In genomic region chr9:136016221-136016881, GRCh38 we compare ENCODE assay signal across 23 cellular contexts. TPM values are rescaled to one million over a fixed set of nuclear protein-coding genes. Genes with fewer than 3 reads are reported as not detected.
DNase-seq lines count a peak whose midpoint lies in the region; ATAC-seq, FAIRE-seq and TF ChIP-seq lines count a peak whose summit lies in the region.
"Had no signal": no experiment of that assay in that cellular context is flagged by ENCODE, and none has a peak within 500 bp of the region (broad histone marks: within the 10 kb centered on the region; RNA-seq: fewer than 3 reads in every experiment).

No MANE protein-coding gene starts in this region.

- no peak for FAIRE-seq in frontal cortex (lab: Jason Lieb, UNC)
- FAIRE-seq: A549 had no signal

- TF ChIP-seq POLR2A in right lobe of liver (IDR thresholded peaks at IDR 0.05) (no peak), gastrocnemius medialis (IDR thresholded peaks at IDR 0.05) (no peak)

- ATAC-seq in RWPE2 (ENCODE audit: low read depth): no peak
- no peak for ATAC-seq in right lobe of liver
- no peak for ATAC-seq in gastrocnemius medialis
- no peak for ATAC-seq in stimulated activated naive CD8-positive, alpha-beta T cell treated with anti-CD3 and anti-CD28 coated beads, Interleukin-15, Interleukin-2, amounts not matched to agents 100 U/mL and 50 U/mL, for 24 hours
- ATAC-seq in HG03045 (IDR thresholded peaks at IDR 0.05; ENCODE audit: unreplicated experiment): no peak
- ATAC-seq: activated CD8-positive, alpha-beta T cell treated with anti-CD3 and anti-CD28 coated beads for 36 hours had no signal

- in situ Hi-C loops in gastrocnemius medialis (cut with MboI; ENCODE audit: low sequenced_read_pairs in 4 of 4): no loop called here

- WGBS in right lobe of liver (ENCODE audit: insufficient coverage, low coverage, low lambda C conversion rate, missing lambda C conversion rate): 97% methylated on average over 9 of the region's 21 CpGs

- TF ChIP-seq CTCF in RWPE2 (IDR thresholded peaks at IDR 0.05; ENCODE audit: poor library complexity, severe bottlenecking) (no peak), right lobe of liver (IDR thresholded peaks at IDR 0.05) (no peak), gastrocnemius medialis (IDR thresholded peaks at IDR 0.05 in 4 of 5, conservative IDR thresholded peaks at IDR 0.05 in 1 of 5) (no peak)

- no peak overlapping the region for H3K4me3 ChIP-seq in RWPE2 (ENCODE audit: severe bottlenecking)
- H3K4me3 ChIP-seq in right lobe of liver: no peak overlapping the region
- H3K4me3 ChIP-seq in gastrocnemius medialis: no peak overlapping the region
- H3K4me3 ChIP-seq: A549, GM23338, prostate gland, testis had no signal

- H3K36me3 ChIP-seq in RWPE2 (ENCODE audit: low read depth): no peaks in the 10 kb centered on the region
- no peaks in the 10 kb centered on the region for H3K36me3 ChIP-seq in right lobe of liver
- H3K36me3 ChIP-seq in gastrocnemius medialis: peaks cover 0 to 10% of the 10 kb centered on the region in 2 donors
- H3K36me3 ChIP-seq: prostate gland had no signal

- H3K9me3 ChIP-seq in RWPE2 (ENCODE audit: severe bottlenecking): no peaks in the 10 kb centered on the region
- H3K9me3 ChIP-seq in right lobe of liver: no peaks in the 10 kb centered on the region
- no peaks in the 10 kb centered on the region for H3K9me3 ChIP-seq in gastrocnemius medialis
- H3K9me3 ChIP-seq: A549, prostate gland, testis had no signal

- no peaks in the 10 kb centered on the region for H3K4me1 ChIP-seq in RWPE2 (ENCODE audit: insufficient read depth, poor library complexity, severe bottlenecking)
- H3K4me1 ChIP-seq in right lobe of liver: peaks cover 0 to 19% (median 7%) of the 10 kb centered on the region in 4 donors
- peaks cover 13 to 19% of the 10 kb centered on the region in 2 donors for H3K4me1 ChIP-seq in gastrocnemius medialis
- H3K4me1 ChIP-seq: prostate gland had no signal

- H3K27ac ChIP-seq in RWPE2 (ENCODE audit: poor library complexity, severe bottlenecking) (no peak overlapping the region), right lobe of liver (no peak overlapping the region), gastrocnemius medialis (no peak overlapping the region)
- H3K27ac ChIP-seq: A549, prostate gland, testis had no signal

- H3K27me3 ChIP-seq in RWPE2 (ENCODE audit: insufficient read depth, poor library complexity, severe bottlenecking) (no peaks in the 10 kb centered on the region), right lobe of liver (no peaks in the 10 kb centered on the region), gastrocnemius medialis (no peaks in the 10 kb centered on the region)
- H3K27me3 ChIP-seq: testis had no signal

- peak; percentile 58 for DNase-seq in activated effector memory CD4-positive, alpha-beta T cell treated with anti-CD3 and anti-CD28 coated beads, Interleukin-2, amount 50 U/mL, for 16 hours
- DNase-seq in activated effector memory CD4-positive, alpha-beta T cell treated with Interleukin-2 at 50 U/mL for 16 hours: no peak
- peak; percentile 47 for DNase-seq in RWPE2 (ENCODE audit: low spot score)
- DNase-seq in right lobe of liver: peak in 2 of 3 donors; percentile 19 to 52
- peak; percentile 1 to 9 for DNase-seq in gastrocnemius medialis
- DNase-seq in stimulated activated naive CD8-positive, alpha-beta T cell treated with anti-CD3 and anti-CD28 coated beads, Interleukin-15, Interleukin-2, amounts not matched to agents 100 U/mL and 50 U/mL, for 24 hours: no peak
- DNase-seq in frontal cortex (ENCODE audit: low spot score in 2 of 2): no peak
- DNase-seq: activated CD4-positive, alpha-beta T cell treated with anti-CD3 and anti-CD28 coated beads for 1 hour; activated CD8-positive, alpha-beta T cell treated with anti-CD3 and anti-CD28 coated beads for 36 hours; activated gamma-delta T cell treated with Interleukin-2 at 50 U/mL for 16 hours; activated T-cell treated with anti-CD3 and anti-CD28 coated beads for 4 hours; AML-193; cerebellar nuclear complex; DMS153; glutamatergic neuron; NCI-H1694; NCI-H526; stimulated activated naive CD4-positive, alpha-beta T cell treated with Interleukin-2 at 50 U/mL for 16 hours; testis had no signal

- intact Hi-C loops in right lobe of liver (cut with DNase I): no loop called here
- intact Hi-C loops in gastrocnemius medialis (cut with DNase I; ENCODE audit: low total_unique reads): no loop called here

RNA-seq across cellular contexts. Expression of gene UBAC1, which starts 55.2 kb away (rescaled TPM):
- total RNA-seq in right lobe of liver (10 to 100 TPM; 15.2 to 27.0 (median 16.5) TPM), gastrocnemius medialis (100 to 1,000 TPM; 218 to 263 (median 248) TPM), frontal cortex (35.5 TPM)

Comparison
In these comparisons a context has a peak if more than half of its experiments do, and no peak if none do; other contexts are left out.
1. DNase-seq: peak in activated effector memory CD4-positive, alpha-beta T cell treated with anti-CD3 and anti-CD28 coated beads, Interleukin-2, amount 50 U/mL, for 16 hours (single experiment), RWPE2 (single experiment), right lobe of liver (2 of 3) and gastrocnemius medialis (2 of 2); none in activated effector memory CD4-positive, alpha-beta T cell treated with Interleukin-2 at 50 U/mL for 16 hours (single experiment), stimulated activated naive CD8-positive, alpha-beta T cell treated with anti-CD3 and anti-CD28 coated beads, Interleukin-15, Interleukin-2, amounts not matched to agents 100 U/mL and 50 U/mL, for 24 hours (single experiment) and frontal cortex (0 of 2).